In the genomic region with DNA sequence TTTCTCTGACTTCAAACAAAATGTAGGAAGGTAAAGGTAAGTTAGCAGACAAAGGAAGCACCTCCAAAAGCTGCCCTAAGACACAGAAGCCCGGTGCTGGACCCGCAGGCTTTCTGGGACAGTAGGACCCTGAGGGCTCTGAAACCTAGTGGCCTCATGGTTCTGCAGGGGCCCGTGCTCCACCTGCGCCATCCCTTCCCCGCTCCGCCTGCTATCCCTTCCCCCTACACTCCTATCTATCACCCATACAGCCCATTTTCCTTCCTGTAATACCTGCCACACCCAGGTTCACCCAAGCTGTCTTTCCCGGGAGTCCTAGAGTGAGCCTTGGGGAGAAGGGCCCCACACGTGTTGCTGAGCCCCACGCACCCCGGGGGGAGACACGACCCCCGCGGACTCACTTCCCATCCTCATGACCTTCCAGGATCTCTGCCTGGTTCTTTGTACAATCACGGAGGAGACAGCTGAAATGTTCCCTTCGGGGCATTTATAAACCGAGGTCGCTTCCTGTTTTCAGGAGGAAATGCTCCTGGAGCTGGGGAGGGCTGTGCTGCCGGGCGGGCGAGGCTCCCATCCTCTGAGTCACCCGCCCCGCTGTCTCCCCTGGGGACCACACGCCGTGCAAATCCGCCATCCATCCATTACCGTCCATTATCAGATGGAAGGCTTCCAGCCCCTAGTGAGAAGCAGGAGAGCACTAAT, we compare ENCODE assay signal across 12 cellular contexts.
DNase-seq lines count a peak whose midpoint lies in the region; ATAC-seq and TF ChIP-seq lines count a peak whose summit lies in the region.
"Had no signal": no experiment of that assay in that cellular context is flagged by ENCODE, and none has a peak within 500 bp of the region (broad histone marks: within the 10 kb centered on the region; RNA-seq: fewer than 3 reads in every experiment).

No MANE protein-coding gene starts in this region.

- 33 to 63% (median 39%) methylated on average over 24 to 26 of the region's 26 CpGs for WGBS in spleen, 5 donors

- H3K4me1 ChIP-seq in right atrium auricular region (peaks cover 0 to 36% of the 10 kb centered on the region in 2 donors), spleen (peaks cover 3 to 30% (median 5%) of the 10 kb centered on the region in 6 donors)

- DNase-seq in KBM-7 (peak; percentile 54), right atrium auricular region (ENCODE audit: low spot score) (peak; percentile 62), spleen (no peak), nephron progenitor cell (no peak), activated gamma-delta T cell (lab: John Stamatoyannopoulos, UW) (no peak)
- DNase-seq in activated naive CD4-positive, alpha-beta T cell treated with anti-CD3 and anti-CD28 coated beads, Interleukin-2, amount 50 U/mL, for 72 hours (ENCODE audit: low spot score in 2 of 2), result no peak
- DNase-seq: activated gamma-delta T cell treated with Interleukin-2 at 50 U/mL for 16 hours, ovary had no signal

- no peak overlapping the region for H3K27ac Mint-ChIP-seq in activated naive CD4-positive, alpha-beta T cell treated with anti-CD3 and anti-CD28 coated beads, Interleukin-2, amount 50 U/mL, for 72 hours
- H3K27ac Mint-ChIP-seq in nephron progenitor cell, result no peak overlapping the region
- H3K27ac Mint-ChIP-seq: stimulated activated naive CD8-positive, alpha-beta T cell treated with anti-CD3 and anti-CD28 coated beads, Interleukin-15, Interleukin-2, amounts not matched to agents 100 ng/mL and 50 ng/mL, for 24 hours; T-helper 1 cell treated with Interleukin-12 subunit alpha and Interleukin-12 subunit beta and Interleukin-4 antibody, amounts not matched to agents 30 μg/mL and 1 μg/mL, for 36 hours had no signal

- TF ChIP-seq POLR2A in spleen (IDR thresholded peaks at IDR 0.05), result no peak

- H3K4me3 ChIP-seq in right atrium auricular region, result no peak overlapping the region
- no peak overlapping the region for H3K4me3 ChIP-seq in spleen
- H3K4me3 ChIP-seq: ovary had no signal

- peak; percentile 84 for ATAC-seq in SK-N-SH treated with all-trans-retinoic acid at 6 μM for 48 hours
- no peak for ATAC-seq in activated naive CD4-positive, alpha-beta T cell treated with anti-CD3 and anti-CD28 coated beads, Interleukin-2, amount 50 U/mL, for 72 hours

- in situ Hi-C loops in KBM-7 (cut with MboI; ENCODE audit: low pct_unique_long_range_greater_than_20kb, low sequenced_read_pairs), result no loop called here

- no peak overlapping the region for H3K4me3 Mint-ChIP-seq in nephron progenitor cell
- H3K4me3 Mint-ChIP-seq: stimulated activated naive CD8-positive, alpha-beta T cell treated with anti-CD3 and anti-CD28 coated beads, Interleukin-15, Interleukin-2, amounts not matched to agents 100 ng/mL and 50 ng/mL, for 24 hours; T-helper 1 cell treated with Interleukin-12 subunit alpha and Interleukin-12 subunit beta and Interleukin-4 antibody, amounts not matched to agents 30 μg/mL and 1 μg/mL, for 36 hours had no signal

- no peaks in the 10 kb centered on the region for H3K36me3 Mint-ChIP-seq in activated naive CD4-positive, alpha-beta T cell treated with anti-CD3 and anti-CD28 coated beads, Interleukin-2, amount 50 U/mL, for 72 hours
- no peaks in the 10 kb centered on the region for H3K36me3 Mint-ChIP-seq in nephron progenitor cell (ENCODE audit: low read depth)

- peak overlapping the region; percentile 16 to 43 for H3K27ac ChIP-seq in right atrium auricular region
- peak overlapping the region in 7 of 8 donors; percentile 14 to 73 (median 45) for H3K27ac ChIP-seq in spleen
- H3K27ac ChIP-seq: KMS-11, ovary had no signal

- H3K36me3 ChIP-seq in right atrium auricular region (no peaks in the 10 kb centered on the region), spleen (no peaks in the 10 kb centered on the region)
- H3K36me3 ChIP-seq: ovary had no signal

- no peaks in the 10 kb centered on the region for H3K27me3 ChIP-seq in right atrium auricular region
- peaks cover 0 to 10% (median 0%) of the 10 kb centered on the region in 7 donors for H3K27me3 ChIP-seq in spleen (replicated peaks in 1 of 7)
- H3K27me3 ChIP-seq: ovary had no signal

- TF ChIP-seq CTCF in right atrium auricular region (IDR thresholded peaks at IDR 0.05) (no peak), spleen (IDR thresholded peaks at IDR 0.05 in 8 of 11, conservative IDR thresholded peaks at IDR 0.05 in 3 of 11) (no peak), nephron progenitor cell (IDR thresholded peaks at IDR 0.05) (no peak)

- H3K27me3 Mint-ChIP-seq in nephron progenitor cell (ENCODE audit: low read depth, poor library complexity), result peaks cover 5% of the 10 kb centered on the region

- no peaks in the 10 kb centered on the region for H3K9me3 Mint-ChIP-seq in activated naive CD4-positive, alpha-beta T cell treated with anti-CD3 and anti-CD28 coated beads, Interleukin-2, amount 50 U/mL, for 72 hours
- no peaks in the 10 kb centered on the region for H3K9me3 Mint-ChIP-seq in nephron progenitor cell
- H3K9me3 Mint-ChIP-seq: stimulated activated naive CD8-positive, alpha-beta T cell treated with anti-CD3 and anti-CD28 coated beads, Interleukin-15, Interleukin-2, amounts not matched to agents 100 ng/mL and 50 ng/mL, for 24 hours; T-helper 1 cell treated with Interleukin-12 subunit alpha and Interleukin-12 subunit beta and Interleukin-4 antibody, amounts not matched to agents 30 μg/mL and 1 μg/mL, for 36 hours had no signal

- peaks cover 21% of the 10 kb centered on the region for H3K4me1 Mint-ChIP-seq in nephron progenitor cell

- intact Hi-C loops in spleen (cut with DNase I; ENCODE audit: low total_unique reads), result no loop called here

- H3K9me3 ChIP-seq in right atrium auricular region, result no peaks in the 10 kb centered on the region
- no peaks in the 10 kb centered on the region for H3K9me3 ChIP-seq in spleen
- H3K9me3 ChIP-seq: ovary had no signal

TF ChIP-seq in SK-N-SH treated with all-trans-retinoic acid at 6 μM for 48 hours, 23 proteins besides CTCF, POLR2A, EP300 and RAD21:
- TF ChIP-seq PPARA (CRISPR knock-in tag; IDR thresholded peaks at IDR 0.05; ENCODE audit: borderline replicate concordance), result no peak
- TF ChIP-seq, protein P1, sequence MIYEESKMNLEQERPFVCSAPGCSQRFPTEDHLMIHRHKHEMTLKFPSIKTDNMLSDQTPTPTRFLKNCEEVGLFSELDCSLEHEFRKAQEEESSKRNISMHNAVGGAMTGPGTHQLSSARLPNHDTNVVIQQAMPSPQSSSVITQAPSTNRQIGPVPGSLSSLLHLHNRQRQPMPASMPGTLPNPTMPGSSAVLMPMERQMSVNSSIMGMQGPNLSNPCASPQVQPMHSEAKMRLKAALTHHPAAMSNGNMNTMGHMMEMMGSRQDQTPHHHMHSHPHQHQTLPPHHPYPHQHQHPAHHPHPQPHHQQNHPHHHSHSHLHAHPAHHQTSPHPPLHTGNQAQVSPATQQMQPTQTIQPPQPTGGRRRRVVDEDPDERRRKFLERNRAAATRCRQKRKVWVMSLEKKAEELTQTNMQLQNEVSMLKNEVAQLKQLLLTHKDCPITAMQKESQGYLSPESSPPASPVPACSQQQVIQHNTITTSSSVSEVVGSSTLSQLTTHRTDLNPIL (CRISPR knock-in tag; IDR thresholded peaks at IDR 0.05; ENCODE audit: low read depth), result no peak
- TF ChIP-seq CSDC2 (CRISPR knock-in tag; IDR thresholded peaks at IDR 0.05), result 0 out of 2 replicates have a peak, but pooled peaks have one; percentile 73
- peak; percentile 80 for TF ChIP-seq ISL1 (CRISPR knock-in tag; IDR thresholded peaks at IDR 0.05)
- TF ChIP-seq ZFP3 (CRISPR knock-in tag; IDR thresholded peaks at IDR 0.05), result 0 out of 2 replicates have a peak, but pooled peaks have one; percentile 50

Comparison
In these comparisons a context has a peak if more than half of its experiments do, and no peak if none do; other contexts are left out.
1. DNase-seq: peak in KBM-7 (single experiment) and right atrium auricular region (single experiment); none in spleen (single experiment), activated naive CD4-positive, alpha-beta T cell treated with anti-CD3 and anti-CD28 coated beads, Interleukin-2, amount 50 U/mL, for 72 hours (0 of 2), nephron progenitor cell (single experiment) and activated gamma-delta T cell (single experiment).